1 cellular context compared by ENCODE assay signal in genomic region chr6:63567966-63568365, GRCh38.
TF ChIP-seq lines count a peak whose summit lies in the region.

No MANE protein-coding gene starts in this region.

TF ChIP-seq in HepG2, 621 proteins besides CTCF, POLR2A, EP300 and RAD21:
- no peak for TF ChIP-seq SRSF9 (IDR thresholded peaks at IDR 0.05; ENCODE audit: borderline replicate concordance, insufficient read depth, low read depth, low read length, poor library complexity, severe bottlenecking)
- no peak for TF ChIP-seq LCORL (IDR thresholded peaks at IDR 0.05)
- 0 out of 2 replicates have a peak, but pooled peaks have one; percentile 24 for TF ChIP-seq LCORL (CRISPR knock-in tag; IDR thresholded peaks at IDR 0.05)
